ENCODE assay signal across 7 cellular contexts in genomic region chr1:212833211-212834207, GRCh38.
DNase-seq lines count a peak whose midpoint lies in the region; ATAC-seq lines count a peak whose summit lies in the region.
"Not testable (repeated sequence)": the region's sequence is repeated elsewhere in the genome, so short reads cannot be mapped to it uniquely, and the experiment has no call there.

No MANE protein-coding gene starts in this region.

- not testable (repeated sequence) for H3K4me1 Mint-ChIP-seq in memory B cell

- not testable (repeated sequence) for H3K27me3 Mint-ChIP-seq in memory B cell

- H3K4me1 ChIP-seq in duodenal mucosa (ENCODE audit: control insufficient read depth in 1 of 2, insufficient read depth in 2 of 2, low read length in 2 of 2) = not testable (repeated sequence)

- peak; percentile 22 for DNase-seq in HK-2 (ENCODE audit: unreplicated experiment)
- not testable (repeated sequence) for DNase-seq in memory B cell (ENCODE audit: low spot score in 2 of 2)

- H3K27me3 ChIP-seq in duodenal mucosa (ENCODE audit: control insufficient read depth in 1 of 2, insufficient read depth in 2 of 2, low read length in 2 of 2) = not testable (repeated sequence)

- H3K36me3 ChIP-seq in duodenal mucosa (ENCODE audit: control insufficient read depth in 1 of 2, insufficient read depth in 2 of 2, low read length in 2 of 2) = not testable (repeated sequence)

- not testable (repeated sequence) for H3K4me3 Mint-ChIP-seq in memory B cell

- peak overlapping the region; percentile 20 for H3K27ac ChIP-seq in duodenal mucosa (ENCODE audit: low read depth, low read length)

- H3K36me3 Mint-ChIP-seq in memory B cell = not testable (repeated sequence)

- not testable (repeated sequence) for H3K9me3 ChIP-seq in duodenal mucosa (ENCODE audit: control insufficient read depth in 1 of 2, low read length in 2 of 2)

- H3K9me3 Mint-ChIP-seq in memory B cell = not testable (repeated sequence)

- not testable (repeated sequence) for H3K4me3 ChIP-seq in duodenal mucosa (ENCODE audit: low read depth in 1 of 2, low read length in 2 of 2)

- ATAC-seq in GM18502 (IDR thresholded peaks at IDR 0.05; ENCODE audit: poor library complexity, unreplicated experiment) (peak; percentile 74), GM19372 (IDR thresholded peaks at IDR 0.05; ENCODE audit: low read depth, unreplicated experiment) (peak; percentile 79), GM21786 (IDR thresholded peaks at IDR 0.05; ENCODE audit: unreplicated experiment) (peak; percentile 88), HG03064 (IDR thresholded peaks at IDR 0.05; ENCODE audit: low read depth, unreplicated experiment) (peak; percentile 92)
- ATAC-seq in memory B cell (ENCODE audit: low read depth) = not testable (repeated sequence)

- not testable (repeated sequence) for H3K9ac ChIP-seq in duodenal mucosa (ENCODE audit: low read depth in 1 of 2, low read length in 2 of 2)

- H3K27ac Mint-ChIP-seq in memory B cell = peak overlapping the region; percentile 53
